In genomic region chr19:9566729-9567128, GRCh38 we compare ENCODE assay signal across 15 cellular contexts. TPM values are rescaled to one million over a fixed set of nuclear protein-coding genes. Genes with fewer than 3 reads are reported as not detected.
A peak's percentile ranks its signal among the peaks of the same experiment; 100 is the strongest.
DNase-seq lines count a peak whose midpoint lies in the region; TF ChIP-seq lines count a peak whose summit lies in the region.
"Had no signal": no experiment of that assay in that cellular context is flagged by ENCODE, and none has a peak within 500 bp of the region (broad histone marks: within the 10 kb centered on the region; RNA-seq: fewer than 3 reads in every experiment).

No MANE protein-coding gene starts in this region.

- peaks cover 4% of the 10 kb centered on the region; the same call in 1 of the 2 replicates for H4K20me1 ChIP-seq in DOHH2 (ENCODE audit: control insufficient read depth, insufficient read depth, low read depth, low read length)

- TF ChIP-seq EP300 in esophagus muscularis mucosa (IDR thresholded peaks at IDR 0.05): no peak

- H3K9me2 ChIP-seq in DOHH2 (replicated peaks; ENCODE audit: control insufficient read depth, low read length): no peaks in the 10 kb centered on the region

- peaks cover 73% of the 10 kb centered on the region for H3K79me2 ChIP-seq in DOHH2 (ENCODE audit: control insufficient read depth, low read length)

- H3K4me3 Mint-ChIP-seq in endothelial cell (ENCODE audit: unreplicated experiment): peak overlapping the region; percentile 82
- H3K4me3 Mint-ChIP-seq: stimulated activated naive CD8-positive, alpha-beta T cell treated with anti-CD3 and anti-CD28 coated beads, Interleukin-15, amount 100 ng/mL, for 72 hours had no signal

- peaks cover 60% of the 10 kb centered on the region for H3K9me3 ChIP-seq in DOHH2 (ENCODE audit: control insufficient read depth, insufficient read depth, low read length)
- H3K9me3 ChIP-seq in left ventricle myocardium inferior (replicated peaks): peaks cover 100% of the 10 kb centered on the region
- H3K9me3 ChIP-seq in esophagus muscularis mucosa: peaks cover 17 to 100% (median 98%) of the 10 kb centered on the region in 4 donors

- DNase-seq in NB4 (ENCODE audit: low read depth): peak; percentile 54
- DNase-seq in endothelial cell (ENCODE audit: low spot score): no peak
- no peak for DNase-seq in stimulated activated naive CD4-positive, alpha-beta T cell treated with Interleukin-2 at 50 U/mL for 16 hours (lab: John Stamatoyannopoulos, UW)
- no peak for DNase-seq in AML-193 (lab: John Stamatoyannopoulos, UW)
- no peak for DNase-seq in left ventricle myocardium inferior
- no peak for DNase-seq in esophagus muscularis mucosa (ENCODE audit: extremely low spot score)
- DNase-seq: activated CD4-positive, CD25-positive, alpha-beta regulatory T cell; foreskin fibroblast; Karpas-422; NCI-H1694 treated with DMSO at 0.1 percent for 48 hours; retina; SHP77 treated with DMSO at 0.1 percent for 48 hours; stimulated activated naive CD8-positive, alpha-beta T cell treated with anti-CD3 and anti-CD28 coated beads, Interleukin-15, amount 100 ng/mL, for 72 hours had no signal

- no peaks in the 10 kb centered on the region for H3F3A ChIP-seq in DOHH2 (ENCODE audit: control insufficient read depth, insufficient read depth)

- TF ChIP-seq POLR2A in NB4 (IDR thresholded peaks at IDR 0.05; ENCODE audit: extremely low read depth, insufficient read length) (no peak), esophagus muscularis mucosa (IDR thresholded peaks at IDR 0.05; ENCODE audit: low read depth) (no peak)

- H3K4me1 ChIP-seq in DOHH2 (ENCODE audit: control insufficient read depth, low read length) (no peaks in the 10 kb centered on the region), left ventricle myocardium inferior (no peaks in the 10 kb centered on the region), esophagus muscularis mucosa (no peaks in the 10 kb centered on the region)

- WGBS in esophagus muscularis mucosa: 100% methylated on average over 1 of the region's 1 CpG

- H3K4me1 Mint-ChIP-seq in endothelial cell (ENCODE audit: unreplicated experiment): no peaks in the 10 kb centered on the region
- H3K4me1 Mint-ChIP-seq: stimulated activated naive CD8-positive, alpha-beta T cell treated with anti-CD3 and anti-CD28 coated beads, Interleukin-15, amount 100 ng/mL, for 72 hours had no signal

- peak; percentile 19; the same call in 1 of the 2 replicates for TF ChIP-seq CTCF in 22Rv1 (IDR thresholded peaks at IDR 0.05)
- TF ChIP-seq CTCF in DOHH2 (IDR thresholded peaks at IDR 0.05; ENCODE audit: low read depth, low read length, poor library complexity, severe bottlenecking): peak; percentile 43
- TF ChIP-seq CTCF in NB4 (IDR thresholded peaks at IDR 0.05; ENCODE audit: low read depth, low read length): peak; percentile 35
- no peak for TF ChIP-seq CTCF in endothelial cell (IDR thresholded peaks at IDR 0.05; ENCODE audit: unreplicated experiment)
- no peak for TF ChIP-seq CTCF in left ventricle myocardium inferior (IDR thresholded peaks at IDR 0.05; ENCODE audit: borderline replicate concordance)
- TF ChIP-seq CTCF in esophagus muscularis mucosa (IDR thresholded peaks at IDR 0.05): no peak

- no peak overlapping the region for H3K4me2 ChIP-seq in DOHH2 (ENCODE audit: low read length)

- intact Hi-C loops in left ventricle myocardium inferior (cut with micrococcal nuclease) (no loop called here), esophagus muscularis mucosa (cut with DNase I) (no loop called here)

- H3K36me3 Mint-ChIP-seq in endothelial cell (ENCODE audit: low read depth, unreplicated experiment): peaks cover 76% of the 10 kb centered on the region

- no peak overlapping the region for H3K27ac ChIP-seq in 22Rv1
- H3K27ac ChIP-seq in DOHH2 (ENCODE audit: low read depth, low read length): no peak overlapping the region
- no peak overlapping the region for H3K27ac ChIP-seq in left ventricle myocardium inferior (replicated peaks)
- H3K27ac ChIP-seq in esophagus muscularis mucosa (replicated peaks in 1 of 4): no peak overlapping the region

- H3K27ac Mint-ChIP-seq in endothelial cell (ENCODE audit: unreplicated experiment): no peak overlapping the region
- H3K27ac Mint-ChIP-seq: stimulated activated naive CD8-positive, alpha-beta T cell treated with anti-CD3 and anti-CD28 coated beads, Interleukin-15, amount 100 ng/mL, for 72 hours had no signal

- peaks cover 35% of the 10 kb centered on the region for H3K9me3 Mint-ChIP-seq in endothelial cell (ENCODE audit: unreplicated experiment)

- H3K27me3 ChIP-seq in DOHH2 (ENCODE audit: control insufficient read depth, low read length): no peaks in the 10 kb centered on the region
- H3K27me3 ChIP-seq in left ventricle myocardium inferior (ENCODE audit: low read depth): no peaks in the 10 kb centered on the region
- no peaks in the 10 kb centered on the region for H3K27me3 ChIP-seq in esophagus muscularis mucosa

- H3K4me3 ChIP-seq in DOHH2 (ENCODE audit: low read length) (no peak overlapping the region), NB4 (ENCODE audit: low read depth, low read length) (no peak overlapping the region), left ventricle myocardium inferior (no peak overlapping the region), esophagus muscularis mucosa (peak overlapping the region in 1 of 4 donors; percentile 3)

- peaks cover 4% of the 10 kb centered on the region for H3K27me3 Mint-ChIP-seq in endothelial cell (ENCODE audit: unreplicated experiment)
- H3K27me3 Mint-ChIP-seq: stimulated activated naive CD8-positive, alpha-beta T cell treated with anti-CD3 and anti-CD28 coated beads, Interleukin-15, amount 100 ng/mL, for 72 hours had no signal

- peaks cover 96% of the 10 kb centered on the region for H3K36me3 ChIP-seq in DOHH2 (ENCODE audit: control insufficient read depth, low read length)
- peaks cover 99% of the 10 kb centered on the region for H3K36me3 ChIP-seq in left ventricle myocardium inferior
- H3K36me3 ChIP-seq in esophagus muscularis mucosa: peaks cover 71 to 85% (median 76%) of the 10 kb centered on the region in 4 donors

RNA-seq across cellular contexts. Expression of gene ZNF121, which starts 17.6 kb away (rescaled TPM):
- total RNA-seq in endothelial cell (ENCODE audit: unreplicated experiment) (52.1 TPM), left ventricle myocardium inferior (18.0 TPM), esophagus muscularis mucosa (10 to 100 TPM; 18.3 to 31.1 (median 25.5) TPM)

RNA-seq across cellular contexts. Expression of gene ZNF426, which starts 28.3 kb away (rescaled TPM):
- total RNA-seq in endothelial cell (ENCODE audit: unreplicated experiment) (31.1 TPM), left ventricle myocardium inferior (14.1 TPM), esophagus muscularis mucosa (10 to 100 TPM; 13.7 to 19.4 (median 17.5) TPM)

RNA-seq across cellular contexts. Expression of gene ZNF561, which starts 54.3 kb away (rescaled TPM):
- 62.5 TPM for total RNA-seq in endothelial cell (ENCODE audit: unreplicated experiment)
- total RNA-seq in left ventricle myocardium inferior: 17.8 TPM
- 10 to 100 TPM; 26.8 to 40.3 (median 35.8) TPM for total RNA-seq in esophagus muscularis mucosa

Comparison
In these comparisons a context has a peak if more than half of its experiments do, and no peak if none do; other contexts are left out.
1. CTCF ChIP-seq: peak in 22Rv1 (single experiment), DOHH2 (single experiment) and NB4 (single experiment); none in endothelial cell (single experiment), left ventricle myocardium inferior (single experiment) and esophagus muscularis mucosa (0 of 3).